ENCODE assay signal across 29 cellular contexts in the genomic region with DNA sequence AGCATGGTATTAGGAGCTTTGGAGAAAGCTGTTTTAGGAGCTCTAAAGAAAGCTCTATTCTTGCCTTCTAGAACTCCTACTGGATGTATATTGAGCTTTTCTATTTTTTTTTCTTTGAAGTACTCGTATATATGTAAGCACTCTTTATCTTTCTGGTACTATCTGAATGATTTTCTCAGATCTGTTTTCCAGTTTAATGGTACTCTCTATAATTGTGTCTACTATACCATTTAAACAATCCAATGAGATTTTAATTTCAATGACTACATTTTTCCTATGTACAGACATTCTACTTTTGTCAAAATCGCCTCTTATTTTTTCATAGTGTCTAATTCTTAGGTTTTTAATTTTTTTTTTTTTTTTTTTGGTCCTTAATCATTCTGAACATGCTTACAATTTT.
"Had no signal": no experiment of that assay in that cellular context is flagged by ENCODE, and none has a peak within 500 bp of the region (broad histone marks: within the 10 kb centered on the region; RNA-seq: fewer than 3 reads in every experiment).

No MANE protein-coding gene starts in this region.

- H3K9me3 ChIP-seq: colonic mucosa, esophagus squamous epithelium, gastrocnemius medialis had no signal

- H3K9me3 Mint-ChIP-seq: dendritic cell treated with granulocyte-macrophage colony-stimulating factor and Interleukin-4, amounts not matched to agents 40 ng/mL and 50 ng/mL, for 4 days had no signal

- FAIRE-seq: colon, endometrium, endothelial cell of umbilical vein, frontal cortex had no signal

- H3K36me3 ChIP-seq: colonic mucosa, esophagus muscularis mucosa, esophagus squamous epithelium, gastrocnemius medialis, gastroesophageal sphincter, heart left ventricle, heart right ventricle had no signal

- DNase-seq: colonic mucosa; cortex of kidney; dermis blood vessel endothelial cell; dorsolateral prefrontal cortex; effector CD4-positive, alpha-beta T cell; effector CD8-positive, alpha-beta T cell; effector memory CD4-positive, alpha-beta T cell; effector memory CD8-positive, alpha-beta T cell; endodermal cell; erythroblast; esophagus squamous epithelium; foreskin fibroblast; foreskin keratinocyte; foreskin melanocyte; gastrocnemius medialis; glutamatergic neuron; head of caudate nucleus; heart left ventricle; heart right ventricle had no signal

- H3K27ac ChIP-seq: colonic mucosa, coronary artery, dorsolateral prefrontal cortex, epithelial cell of prostate, esophagus muscularis mucosa, esophagus squamous epithelium, foreskin keratinocyte, gastrocnemius medialis, gastroesophageal sphincter, heart left ventricle, heart right ventricle had no signal

- H3K27me3 ChIP-seq: colonic mucosa, dorsolateral prefrontal cortex, esophagus muscularis mucosa, esophagus squamous epithelium, foreskin keratinocyte, gastrocnemius medialis, gastroesophageal sphincter, heart left ventricle, heart right ventricle had no signal

- ATAC-seq: effector memory CD8-positive, alpha-beta T cell; esophagus mucosa; foreskin keratinocyte; gastrocnemius medialis; gastroesophageal sphincter; heart left ventricle; heart right ventricle had no signal

- H3K4me3 Mint-ChIP-seq: dendritic cell treated with granulocyte-macrophage colony-stimulating factor and Interleukin-4, amounts not matched to agents 40 ng/mL and 50 ng/mL, for 4 days; effector memory CD8-positive, alpha-beta T cell; endodermal cell had no signal

- H3K4me3 ChIP-seq: colonic mucosa, coronary artery, dorsolateral prefrontal cortex, esophagus muscularis mucosa, esophagus squamous epithelium, gastrocnemius medialis, gastroesophageal sphincter, heart left ventricle, heart right ventricle had no signal

- H3K27me3 Mint-ChIP-seq: dendritic cell treated with granulocyte-macrophage colony-stimulating factor and Interleukin-4, amounts not matched to agents 40 ng/mL and 50 ng/mL, for 4 days; effector memory CD8-positive, alpha-beta T cell had no signal

- H3K27ac Mint-ChIP-seq: dendritic cell treated with granulocyte-macrophage colony-stimulating factor and Interleukin-4, amounts not matched to agents 40 ng/mL and 50 ng/mL, for 4 days; effector memory CD8-positive, alpha-beta T cell; endodermal cell had no signal

- H3K4me1 ChIP-seq: colonic mucosa, esophagus muscularis mucosa, esophagus squamous epithelium, foreskin keratinocyte, gastrocnemius medialis, gastroesophageal sphincter, heart right ventricle had no signal
